Comparison of ENCODE assay signal across 2 cellular contexts in genomic region chr17:9878361-9878760, GRCh38.
TF ChIP-seq lines count a peak whose summit lies in the region.

No MANE protein-coding gene starts in this region.

TF ChIP-seq in GM23338, 12 proteins besides CTCF, POLR2A, EP300 and RAD21:
- TF ChIP-seq REST (IDR thresholded peaks at IDR 0.05; ENCODE audit: unreplicated experiment) (no peak), JUNB (IDR thresholded peaks at IDR 0.05; ENCODE audit: unreplicated experiment) (no peak), EZH2phosphoT487 (IDR thresholded peaks at IDR 0.05; ENCODE audit: unreplicated experiment) (no peak), STAT1 (IDR thresholded peaks at IDR 0.05; ENCODE audit: unreplicated experiment) (no peak), NANOG (IDR thresholded peaks at IDR 0.05; ENCODE audit: borderline replicate concordance) (no peak), ZNF331 (CRISPR knock-in tag; IDR thresholded peaks at IDR 0.05; ENCODE audit: low read depth) (no peak), POLR2AphosphoS5 (IDR thresholded peaks at IDR 0.05; ENCODE audit: low read depth) (no peak)

TF ChIP-seq in H1, 55 proteins besides CTCF, POLR2A, EP300 and RAD21:
- TF ChIP-seq JUND (IDR thresholded peaks at IDR 0.05; ENCODE audit: low read length) (no peak), CTBP2 (IDR thresholded peaks at IDR 0.05; ENCODE audit: borderline replicate concordance, insufficient read depth, insufficient read length, low read length) (no peak), PHF8 (conservative IDR thresholded peaks at IDR 0.05; ENCODE audit: low read depth, low read length) (no peak), TEAD4 (IDR thresholded peaks at IDR 0.05; ENCODE audit: low read depth, low read length) (no peak), KDM5A (IDR thresholded peaks at IDR 0.05; ENCODE audit: low read length) (no peak), KDM1A (IDR thresholded peaks at IDR 0.05; ENCODE audit: borderline replicate concordance, low read length) (no peak), NANOG (IDR thresholded peaks at IDR 0.05; ENCODE audit: insufficient read depth, low read depth, low read length, poor library complexity, severe bottlenecking) (no peak), SUZ12 (IDR thresholded peaks at IDR 0.05; ENCODE audit: low read length) (no peak)
TF ChIP-seq in H1: peak in this region for 0.
